In genomic region chr6:150831577-150831976, GRCh38 we compare ENCODE assay signal across 1 cellular context.
TF ChIP-seq lines count a peak whose summit lies in the region.

No MANE protein-coding gene starts in this region.

TF ChIP-seq in K562, 482 proteins besides CTCF, POLR2A, EP300 and RAD21:
- TF ChIP-seq FOXJ2 (tag; IDR thresholded peaks at IDR 0.05) (no peak), ZNF512 (tag; IDR thresholded peaks at IDR 0.05) (no peak), CEBPZ (IDR thresholded peaks at IDR 0.05; ENCODE audit: borderline replicate concordance, low read depth, low read length) (no peak), CREB1 (IDR thresholded peaks at IDR 0.05) (no peak), CREB1 (CRISPR knock-in tag; IDR thresholded peaks at IDR 0.05) (no peak), ZZZ3 (IDR thresholded peaks at IDR 0.05) (no peak), ATF3 (IDR thresholded peaks at IDR 0.05) (no peak), ATF3 (CRISPR knock-in tag; conservative IDR thresholded peaks at IDR 0.05) (no peak), ETS2 (tag; IDR thresholded peaks at IDR 0.05; ENCODE audit: borderline replicate concordance, poor library complexity, severe bottlenecking) (no peak), RREB1 (CRISPR knock-in tag; IDR thresholded peaks at IDR 0.05) (no peak), FOXJ3 (CRISPR knock-in tag; IDR thresholded peaks at IDR 0.05) (no peak), ZNF263 (CRISPR knock-in tag; IDR thresholded peaks at IDR 0.05; ENCODE audit: borderline replicate concordance) (no peak), JUNB (CRISPR knock-in tag; conservative IDR thresholded peaks at IDR 0.05) (no peak), BCLAF1 (IDR thresholded peaks at IDR 0.05; ENCODE audit: borderline replicate concordance in 1 of 2, control insufficient read depth in 1 of 2, low read depth in 2 of 2, low read length in 1 of 2) (no peak), PATZ1 (CRISPR knock-in tag; IDR thresholded peaks at IDR 0.05; ENCODE audit: borderline replicate concordance) (no peak), MAZ (CRISPR knock-in tag; conservative IDR thresholded peaks at IDR 0.05 in 1 of 2, IDR thresholded peaks at IDR 0.05 in 1 of 2) (no peak), RFX5 (IDR thresholded peaks at IDR 0.05; ENCODE audit: low read depth, low read length) (no peak), ZNF431 (CRISPR knock-in tag; IDR thresholded peaks at IDR 0.05) (no peak), ZNF174 (CRISPR knock-in tag; IDR thresholded peaks at IDR 0.05) (no peak), FOXK2 (conservative IDR thresholded peaks at IDR 0.05 in 1 of 2, IDR thresholded peaks at IDR 0.05 in 1 of 2; ENCODE audit: low read depth in 2 of 2) (no peak), ZFPM2 (CRISPR knock-in tag; IDR thresholded peaks at IDR 0.05) (no peak), PRPF4 (IDR thresholded peaks at IDR 0.05; ENCODE audit: insufficient read depth, low read depth, low read length, poor library complexity, severe bottlenecking) (no peak)
